ENCODE assay signal across 8 cellular contexts in the genomic region with DNA sequence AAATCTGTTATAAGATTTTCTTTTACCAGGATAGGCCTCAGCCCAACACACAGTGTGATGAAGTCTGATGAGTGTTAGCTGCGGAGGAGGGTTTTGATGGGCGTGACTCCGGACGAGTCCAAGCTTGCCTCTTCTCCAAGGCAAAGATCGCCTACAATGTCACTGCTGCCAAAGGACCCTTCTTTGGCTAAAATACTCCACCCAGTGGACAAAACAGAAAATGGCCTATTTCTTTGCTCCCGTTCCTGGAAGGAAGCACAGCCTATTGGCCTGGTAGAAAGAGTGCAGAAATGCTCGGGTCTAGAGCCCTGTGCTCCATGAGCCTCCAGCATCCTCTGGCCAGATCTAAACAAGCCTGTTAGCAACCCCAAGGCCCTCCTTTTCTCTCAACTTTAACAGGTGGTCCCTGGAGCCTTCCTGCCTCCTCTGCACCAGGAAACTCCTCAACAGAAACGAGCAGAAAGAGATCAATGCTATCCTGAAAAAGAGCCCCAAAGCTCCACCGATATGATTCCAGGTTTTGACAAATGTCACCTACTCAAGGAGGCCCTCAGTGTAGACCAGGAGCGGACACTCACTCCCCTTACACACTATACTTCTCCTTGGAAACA. TPM values are rescaled to one million over a fixed set of nuclear protein-coding genes. Genes with fewer than 3 reads are reported as not detected.
DNase-seq lines count a peak whose midpoint lies in the region; ATAC-seq lines count a peak whose summit lies in the region.

No MANE protein-coding gene starts in this region.

- no peak overlapping the region for H3K27ac Mint-ChIP-seq in T-helper 2 cell treated with Interferon-gamma antibody and Interleukin-4, amounts not matched to agents 5 μg/mL and 100 μg/mL, for 36 hours

- peaks cover 14% of the 10 kb centered on the region for H3K27me3 Mint-ChIP-seq in T-helper 2 cell treated with Interferon-gamma antibody and Interleukin-4, amounts not matched to agents 5 μg/mL and 100 μg/mL, for 36 hours (ENCODE audit: low read depth)

- DNase-seq in C1 segment of cervical spinal cord (lab: John Stamatoyannopoulos, UW) (peak in 9 of 14 donors; percentile 5 to 64 (median 17)), NCI-H1694 treated with DMSO at 0.1 percent for 48 hours (lab: John Stamatoyannopoulos, UW) (peak; percentile 95), fibroblast of gingiva (ENCODE audit: low read depth) (peak; percentile 75), myocyte (ENCODE audit: low read depth) (peak; percentile 95)
- DNase-seq in T-helper 2 cell treated with Interferon-gamma antibody and Interleukin-4, amounts not matched to agents 5 μg/mL and 100 μg/mL, for 36 hours (ENCODE audit: low spot score), result peak; percentile 14
- no peak for DNase-seq in activated CD8-positive, alpha-beta memory T cell treated with anti-CD3 and anti-CD28 coated beads, Interleukin-2, amount 50 U/mL, for 4 hours

- no peaks in the 10 kb centered on the region for H3K4me1 Mint-ChIP-seq in T-helper 2 cell treated with Interferon-gamma antibody and Interleukin-4, amounts not matched to agents 5 μg/mL and 100 μg/mL, for 36 hours (ENCODE audit: low read depth)

- no peak overlapping the region for H3K4me3 Mint-ChIP-seq in T-helper 2 cell treated with Interferon-gamma antibody and Interleukin-4, amounts not matched to agents 5 μg/mL and 100 μg/mL, for 36 hours

- ATAC-seq in GM18519 (IDR thresholded peaks at IDR 0.05; ENCODE audit: low FRiP score, unreplicated experiment), result peak; percentile 87
- peak; percentile 66 for ATAC-seq in HG03060 (IDR thresholded peaks at IDR 0.05; ENCODE audit: low read depth, unreplicated experiment)

- H3K36me3 Mint-ChIP-seq in T-helper 2 cell treated with Interferon-gamma antibody and Interleukin-4, amounts not matched to agents 5 μg/mL and 100 μg/mL, for 36 hours (ENCODE audit: low read depth), result no peaks in the 10 kb centered on the region

- H3K9me3 Mint-ChIP-seq in T-helper 2 cell treated with Interferon-gamma antibody and Interleukin-4, amounts not matched to agents 5 μg/mL and 100 μg/mL, for 36 hours, result no peaks in the 10 kb centered on the region

RNA-seq across cellular contexts. Expression of gene CASQ2, which starts 3.4 kb away (rescaled TPM):
- total RNA-seq in myocyte, result 247 and 330 TPM in 2 replicates
- 142 TPM for polyA plus RNA-seq in myocyte (2012)
